Comparison of ENCODE assay signal across 16 cellular contexts in genomic region chrX:47849776-47850175, GRCh38.
"Had no signal": no experiment of that assay in that cellular context is flagged by ENCODE, and none has a peak within 500 bp of the region (broad histone marks: within the 10 kb centered on the region; RNA-seq: fewer than 3 reads in every experiment).

No MANE protein-coding gene starts in this region.

- H3K4me3 ChIP-seq: gastrocnemius medialis, heart right ventricle, lower lobe of right lung, ovary, right lobe of liver, smooth muscle cell had no signal

- H3K27me3 Mint-ChIP-seq: activated CD4-positive, alpha-beta T cell treated with anti-CD3 and anti-CD28 coated beads, Interleukin-2, amount 10 ng/mL, durations not matched to agents 7 days and 5 days; dendritic cell treated with granulocyte-macrophage colony-stimulating factor and Interleukin-4, amounts not matched to agents 40 ng/mL and 50 ng/mL, for 4 days; stimulated activated naive CD8-positive, alpha-beta T cell treated with anti-CD3 and anti-CD28 coated beads, Interleukin-15, amount 100 ng/mL, for 72 hours; type B pancreatic cell had no signal

- ATAC-seq: gastrocnemius medialis; left colon; lower lobe of right lung; right lobe of liver; stimulated activated naive CD8-positive, alpha-beta T cell treated with anti-CD3 and anti-CD28 coated beads, Interleukin-15, amount 100 ng/mL, for 72 hours had no signal

- H3K36me3 ChIP-seq: ovary, right lobe of liver had no signal

- H3K9me3 Mint-ChIP-seq: activated CD4-positive, alpha-beta T cell treated with anti-CD3 and anti-CD28 coated beads, Interleukin-2, amount 10 ng/mL, durations not matched to agents 7 days and 5 days; dendritic cell treated with granulocyte-macrophage colony-stimulating factor and Interleukin-4, amounts not matched to agents 40 ng/mL and 50 ng/mL, for 4 days; stimulated activated naive CD8-positive, alpha-beta T cell treated with anti-CD3 and anti-CD28 coated beads, Interleukin-15, amount 100 ng/mL, for 72 hours; type B pancreatic cell had no signal

- H3K4me3 Mint-ChIP-seq: activated CD4-positive, alpha-beta T cell treated with anti-CD3 and anti-CD28 coated beads, Interleukin-2, amount 10 ng/mL, durations not matched to agents 7 days and 5 days; dendritic cell treated with granulocyte-macrophage colony-stimulating factor and Interleukin-4, amounts not matched to agents 40 ng/mL and 50 ng/mL, for 4 days; stimulated activated naive CD8-positive, alpha-beta T cell treated with anti-CD3 and anti-CD28 coated beads, Interleukin-15, amount 100 ng/mL, for 72 hours; type B pancreatic cell had no signal

- H3K27me3 ChIP-seq: gastrocnemius medialis, ovary, right lobe of liver had no signal

- H3K27ac Mint-ChIP-seq: activated CD4-positive, alpha-beta T cell treated with anti-CD3 and anti-CD28 coated beads, Interleukin-2, amount 10 ng/mL, durations not matched to agents 7 days and 5 days; dendritic cell treated with granulocyte-macrophage colony-stimulating factor and Interleukin-4, amounts not matched to agents 40 ng/mL and 50 ng/mL, for 4 days; stimulated activated naive CD8-positive, alpha-beta T cell treated with anti-CD3 and anti-CD28 coated beads, Interleukin-15, amount 100 ng/mL, for 72 hours; type B pancreatic cell had no signal

- H3K4me1 ChIP-seq: gastrocnemius medialis, heart right ventricle, lower lobe of right lung, right lobe of liver had no signal

- DNase-seq: activated CD4-positive, alpha-beta T cell treated with anti-CD3 and anti-CD28 coated beads, Interleukin-2, amount 10 ng/mL, durations not matched to agents 7 days and 5 days; activated naive CD4-positive, alpha-beta T cell treated with Interleukin-2 at 50 U/mL for 16 hours; activated T-cell treated with anti-CD3 and anti-CD28 coated beads for 4 hours; anterior cingulate cortex; gastrocnemius medialis; heart right ventricle; left colon; lower lobe of right lung; midbrain; ovary; right lobe of liver; stimulated activated naive CD8-positive, alpha-beta T cell treated with anti-CD3 and anti-CD28 coated beads, Interleukin-15, amount 100 ng/mL, for 72 hours had no signal

- H3K27ac ChIP-seq: epithelial cell of prostate, gastrocnemius medialis, heart right ventricle, lower lobe of right lung, ovary, right lobe of liver had no signal

- H3K9me3 ChIP-seq: gastrocnemius medialis, heart right ventricle, lower lobe of right lung, ovary, right lobe of liver had no signal

- H3K36me3 Mint-ChIP-seq: type B pancreatic cell had no signal
